Comparison of ENCODE assay signal across 10 cellular contexts in the genomic region with DNA sequence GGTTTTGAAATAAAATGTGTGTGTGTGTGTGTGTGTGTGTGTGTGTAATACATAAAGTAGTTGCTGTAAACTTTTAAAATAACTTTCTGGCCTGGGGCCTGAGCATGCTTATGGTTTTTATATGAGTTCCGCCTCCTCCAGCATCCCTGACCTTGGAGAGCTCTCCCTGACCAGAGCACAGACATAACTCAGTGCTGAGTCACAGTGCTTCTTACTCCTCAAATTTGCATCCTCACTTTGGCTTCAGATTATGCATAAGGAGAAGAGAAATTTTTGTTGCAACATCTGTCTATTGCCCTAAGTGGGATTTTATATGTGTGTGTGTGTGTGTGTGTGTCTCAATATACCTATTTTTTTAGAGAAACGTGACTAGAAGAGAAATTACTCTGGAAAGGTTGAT.
A peak's percentile ranks its signal among the peaks of the same experiment; 100 is the strongest.
DNase-seq lines count a peak whose midpoint lies in the region; ATAC-seq, FAIRE-seq and TF ChIP-seq lines count a peak whose summit lies in the region.
"Had no signal": no experiment of that assay in that cellular context is flagged by ENCODE, and none has a peak within 500 bp of the region (broad histone marks: within the 10 kb centered on the region; RNA-seq: fewer than 3 reads in every experiment).

No MANE protein-coding gene starts in this region.

- POLR2A ChIA-PET in MCF 10A (lab: Yijun Ruan, JAX) = no interaction called here

- BruUV-seq in MCF 10A (replicated peaks; lab: Mats Ljungman, UMichigan) = no TSS peak

- H3K27me3 Mint-ChIP-seq in MCF 10A (ENCODE audit: insufficient read depth, unreplicated experiment) = no peaks in the 10 kb centered on the region

- H3K9me3 Mint-ChIP-seq in MCF 10A (ENCODE audit: unreplicated experiment) = no peaks in the 10 kb centered on the region

- TF ChIP-seq CTCF in MCF 10A (IDR thresholded peaks at IDR 0.05; ENCODE audit: unreplicated experiment) (no peak), breast epithelium (IDR thresholded peaks at IDR 0.05) (no peak), bronchial epithelial cell (IDR thresholded peaks at IDR 0.05; ENCODE audit: insufficient read depth, low read length, severe bottlenecking) (no peak), upper lobe of right lung (IDR thresholded peaks at IDR 0.05) (no peak)

- ATAC-seq in upper lobe of right lung (peak; percentile 72), HG02981 (IDR thresholded peaks at IDR 0.05; ENCODE audit: unreplicated experiment) (no peak), GM21717 (IDR thresholded peaks at IDR 0.05; ENCODE audit: unreplicated experiment) (no peak), GM18858 (IDR thresholded peaks at IDR 0.05; ENCODE audit: unreplicated experiment) (no peak)

- TF ChIP-seq POLR2A in breast epithelium (IDR thresholded peaks at IDR 0.05) = no peak

- H3K4me1 ChIP-seq in breast epithelium = no peaks in the 10 kb centered on the region
- no peaks in the 10 kb centered on the region for H3K4me1 ChIP-seq in upper lobe of right lung

- H3K36me3 ChIP-seq in breast epithelium = no peaks in the 10 kb centered on the region
- no peaks in the 10 kb centered on the region for H3K36me3 ChIP-seq in bronchial epithelial cell (ENCODE audit: control insufficient read depth, insufficient read depth, low read length)
- no peaks in the 10 kb centered on the region for H3K36me3 ChIP-seq in upper lobe of right lung

- DNase-seq in MCF 10A (ENCODE audit: unreplicated experiment) (peak; percentile 69), breast epithelium (ENCODE audit: low spot score in 2 of 2) (no peak), bronchial epithelial cell (ENCODE audit: low read depth) (peak; percentile 7), islet precursor cell (peak; percentile 81), upper lobe of right lung (no peak)
- DNase-seq: HFFc6, SHP77 treated with DMSO at 0.1 percent for 48 hours had no signal

- no peak overlapping the region for H3K4me3 Mint-ChIP-seq in MCF 10A (ENCODE audit: unreplicated experiment)
- H3K4me3 Mint-ChIP-seq: HFFc6 had no signal

- CTCF ChIA-PET in MCF 10A (lab: Yijun Ruan, JAX) = interaction anchor here (0.7 to 4.1 kb wide), 5 partner anchors 13 to 586 kb away, joined by 3 to 24 read pairs (median 4); no protein-coding TSS in a partner anchor

- H3K27ac ChIP-seq in breast epithelium (no peak overlapping the region), upper lobe of right lung (no peak overlapping the region)

- H3K4me1 Mint-ChIP-seq in MCF 10A (ENCODE audit: insufficient read depth, unreplicated experiment) = peaks cover 10% of the 10 kb centered on the region

- H3K27me3 ChIP-seq in breast epithelium (no peaks in the 10 kb centered on the region), bronchial epithelial cell (ENCODE audit: control insufficient read depth, insufficient read depth, low read length) (no peaks in the 10 kb centered on the region), upper lobe of right lung (no peaks in the 10 kb centered on the region)

- no peaks in the 10 kb centered on the region for H3K36me3 Mint-ChIP-seq in MCF 10A (ENCODE audit: insufficient read depth, unreplicated experiment)

- no peak overlapping the region for H3K4me3 ChIP-seq in breast epithelium
- H3K4me3 ChIP-seq in bronchial epithelial cell (ENCODE audit: low read depth, low read length) = no peak overlapping the region
- H3K4me3 ChIP-seq in upper lobe of right lung = no peak overlapping the region

- no peak for FAIRE-seq in bronchial epithelial cell (lab: Jason Lieb, UNC)

- H3K9me3 ChIP-seq in breast epithelium (no peaks in the 10 kb centered on the region), upper lobe of right lung (no peaks in the 10 kb centered on the region)

- intact Hi-C loops in MCF 10A (cut with micrococcal nuclease) (no loop called here), breast epithelium (cut with DNase I; ENCODE audit: low total_unique reads) (no loop called here), upper lobe of right lung (cut with DNase I) (no loop called here)

- no peak overlapping the region for H3K27ac Mint-ChIP-seq in MCF 10A (ENCODE audit: low read depth, unreplicated experiment)
- H3K27ac Mint-ChIP-seq: HFFc6 had no signal

Comparison
In these comparisons a context has a peak if more than half of its experiments do, and no peak if none do; other contexts are left out.
1. DNase-seq: peak in MCF 10A (single experiment), bronchial epithelial cell (single experiment) and islet precursor cell (single experiment); none in breast epithelium (0 of 2) and upper lobe of right lung (single experiment).